In genomic region chr3:77091809-77092208, GRCh38 we compare ENCODE assay signal across 1 cellular context.
TF ChIP-seq lines count a peak whose summit lies in the region.

No MANE protein-coding gene starts in this region.

TF ChIP-seq in HEK293, 187 proteins besides CTCF, POLR2A, EP300 and RAD21 (continued from another document):
- TF ChIP-seq REST (tag by site-specific recombination; IDR thresholded peaks at IDR 0.05) (peak; percentile 45; the same call in 1 of the 2 replicates), ZNF140 (tag by site-specific recombination; IDR thresholded peaks at IDR 0.05) (peak; percentile 46; the same call in 1 of the 2 replicates), ZNF426 (tag by site-specific recombination; IDR thresholded peaks at IDR 0.05) (peak; percentile 81), ZNF654 (tag by site-specific recombination; IDR thresholded peaks at IDR 0.05; ENCODE audit: low read depth) (peak; percentile 34), BCL11B (tag by site-specific recombination; IDR thresholded peaks at IDR 0.05; ENCODE audit: low read depth) (no peak), ZNF16 (tag by site-specific recombination; IDR thresholded peaks at IDR 0.05; ENCODE audit: low read depth) (no peak), ZEB2 (tag by site-specific recombination; IDR thresholded peaks at IDR 0.05) (no peak), TCF7L2 (IDR thresholded peaks at IDR 0.05; ENCODE audit: borderline replicate concordance, low read depth, low read length) (no peak), ZNF121 (tag by site-specific recombination; IDR thresholded peaks at IDR 0.05) (no peak), KLF16 (tag by site-specific recombination; IDR thresholded peaks at IDR 0.05) (no peak), ZNF433 (tag by site-specific recombination; IDR thresholded peaks at IDR 0.05; ENCODE audit: low read depth) (0 out of 2 replicates have a peak, but pooled peaks have one; percentile 9), ZFP41 (tag by site-specific recombination; IDR thresholded peaks at IDR 0.05; ENCODE audit: borderline replicate concordance) (no peak), ZBTB8A (tag by site-specific recombination; IDR thresholded peaks at IDR 0.05) (peak; percentile 59), ZNF776 (tag by site-specific recombination; IDR thresholded peaks at IDR 0.05; ENCODE audit: borderline replicate concordance) (no peak), IKZF3 (tag by site-specific recombination; IDR thresholded peaks at IDR 0.05) (no peak), ZXDB (tag by site-specific recombination; IDR thresholded peaks at IDR 0.05) (peak; percentile 44; the same call in 1 of the 2 replicates), ATF2 (tag by site-specific recombination; IDR thresholded peaks at IDR 0.05; ENCODE audit: low read depth) (no peak), ZNF645 (tag by site-specific recombination; IDR thresholded peaks at IDR 0.05) (no peak), ZNF133 (tag by site-specific recombination; IDR thresholded peaks at IDR 0.05) (no peak), ZNF530 (tag by site-specific recombination; IDR thresholded peaks at IDR 0.05; ENCODE audit: low read depth) (no peak), ZNF398 (tag by site-specific recombination; IDR thresholded peaks at IDR 0.05) (no peak), ZNF10 (tag by site-specific recombination; IDR thresholded peaks at IDR 0.05) (no peak), ZNF202 (tag by site-specific recombination; IDR thresholded peaks at IDR 0.05; ENCODE audit: borderline replicate concordance) (peak; percentile 53; the same call in 1 of the 2 replicates), ZNF404 (tag by site-specific recombination; IDR thresholded peaks at IDR 0.05) (0 out of 2 replicates have a peak, but pooled peaks have one; percentile 12), AEBP2 (tag by site-specific recombination; IDR thresholded peaks at IDR 0.05; ENCODE audit: borderline replicate concordance) (no peak), ZNF341 (tag by site-specific recombination; IDR thresholded peaks at IDR 0.05; ENCODE audit: low read depth) (no peak), ZNF510 (tag by site-specific recombination; IDR thresholded peaks at IDR 0.05; ENCODE audit: insufficient replicate concordance) (peak; percentile 64), ZNF660 (tag by site-specific recombination; IDR thresholded peaks at IDR 0.05) (no peak), ZNF558 (tag by site-specific recombination; IDR thresholded peaks at IDR 0.05) (0 out of 2 replicates have a peak, but pooled peaks have one; percentile 22), ZBTB7A (tag by site-specific recombination; IDR thresholded peaks at IDR 0.05; ENCODE audit: low read depth) (no peak), YY1 (tag by site-specific recombination; IDR thresholded peaks at IDR 0.05) (no peak), EGR2 (tag by site-specific recombination; IDR thresholded peaks at IDR 0.05; ENCODE audit: low read depth) (no peak), RBAK (tag by site-specific recombination; IDR thresholded peaks at IDR 0.05) (no peak), ZNF623 (tag by site-specific recombination; IDR thresholded peaks at IDR 0.05) (peak; percentile 56), OSR2 (tag by site-specific recombination; IDR thresholded peaks at IDR 0.05) (no peak; the same call in 1 of the 2 replicates), ZNF473 (tag by site-specific recombination; IDR thresholded peaks at IDR 0.05) (no peak)
- TF ChIP-seq, protein P1, sequence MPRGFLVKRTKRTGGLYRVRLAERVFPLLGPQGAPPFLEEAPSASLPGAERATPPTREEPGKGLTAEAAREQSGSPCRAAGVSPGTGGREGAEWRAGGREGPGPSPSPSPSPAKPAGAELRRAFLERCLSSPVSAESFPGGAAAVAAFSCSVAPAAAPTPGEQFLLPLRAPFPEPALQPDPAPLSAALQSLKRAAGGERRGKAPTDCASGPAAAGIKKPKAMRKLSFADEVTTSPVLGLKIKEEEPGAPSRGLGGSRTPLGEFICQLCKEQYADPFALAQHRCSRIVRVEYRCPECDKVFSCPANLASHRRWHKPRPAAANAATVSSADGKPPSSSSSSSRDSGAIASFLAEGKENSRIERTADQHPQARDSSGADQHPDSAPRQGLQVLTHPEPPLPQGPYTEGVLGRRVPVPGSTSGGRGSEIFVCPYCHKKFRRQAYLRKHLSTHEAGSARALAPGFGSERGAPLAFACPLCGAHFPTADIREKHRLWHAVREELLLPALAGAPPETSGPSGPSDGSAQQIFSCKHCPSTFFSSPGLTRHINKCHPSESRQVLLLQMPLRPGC (tag by site-specific recombination; IDR thresholded peaks at IDR 0.05), result no peak
- TF ChIP-seq, protein P2, sequence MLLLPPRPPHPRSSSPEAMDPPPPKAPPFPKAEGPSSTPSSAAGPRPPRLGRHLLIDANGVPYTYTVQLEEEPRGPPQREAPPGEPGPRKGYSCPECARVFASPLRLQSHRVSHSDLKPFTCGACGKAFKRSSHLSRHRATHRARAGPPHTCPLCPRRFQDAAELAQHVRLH (tag by site-specific recombination; IDR thresholded peaks at IDR 0.05), result 0 out of 2 replicates have a peak, but pooled peaks have one; percentile 26
- TF ChIP-seq, protein P3, sequence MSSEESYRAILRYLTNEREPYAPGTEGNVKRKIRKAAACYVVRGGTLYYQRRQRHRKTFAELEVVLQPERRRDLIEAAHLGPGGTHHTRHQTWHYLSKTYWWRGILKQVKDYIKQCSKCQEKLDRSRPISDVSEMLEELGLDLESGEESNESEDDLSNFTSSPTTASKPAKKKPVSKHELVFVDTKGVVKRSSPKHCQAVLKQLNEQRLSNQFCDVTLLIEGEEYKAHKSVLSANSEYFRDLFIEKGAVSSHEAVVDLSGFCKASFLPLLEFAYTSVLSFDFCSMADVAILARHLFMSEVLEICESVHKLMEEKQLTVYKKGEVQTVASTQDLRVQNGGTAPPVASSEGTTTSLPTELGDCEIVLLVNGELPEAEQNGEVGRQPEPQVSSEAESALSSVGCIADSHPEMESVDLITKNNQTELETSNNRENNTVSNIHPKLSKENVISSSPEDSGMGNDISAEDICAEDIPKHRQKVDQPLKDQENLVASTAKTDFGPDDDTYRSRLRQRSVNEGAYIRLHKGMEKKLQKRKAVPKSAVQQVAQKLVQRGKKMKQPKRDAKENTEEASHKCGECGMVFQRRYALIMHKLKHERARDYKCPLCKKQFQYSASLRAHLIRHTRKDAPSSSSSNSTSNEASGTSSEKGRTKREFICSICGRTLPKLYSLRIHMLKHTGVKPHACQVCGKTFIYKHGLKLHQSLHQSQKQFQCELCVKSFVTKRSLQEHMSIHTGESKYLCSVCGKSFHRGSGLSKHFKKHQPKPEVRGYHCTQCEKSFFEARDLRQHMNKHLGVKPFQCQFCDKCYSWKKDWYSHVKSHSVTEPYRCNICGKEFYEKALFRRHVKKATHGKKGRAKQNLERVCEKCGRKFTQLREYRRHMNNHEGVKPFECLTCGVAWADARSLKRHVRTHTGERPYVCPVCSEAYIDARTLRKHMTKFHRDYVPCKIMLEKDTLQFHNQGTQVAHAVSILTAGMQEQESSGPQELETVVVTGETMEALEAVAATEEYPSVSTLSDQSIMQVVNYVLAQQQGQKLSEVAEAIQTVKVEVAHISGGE (tag by site-specific recombination; conservative IDR thresholded peaks at IDR 0.05; ENCODE audit: low read depth), result peak; percentile 66
- TF ChIP-seq, protein P4, sequence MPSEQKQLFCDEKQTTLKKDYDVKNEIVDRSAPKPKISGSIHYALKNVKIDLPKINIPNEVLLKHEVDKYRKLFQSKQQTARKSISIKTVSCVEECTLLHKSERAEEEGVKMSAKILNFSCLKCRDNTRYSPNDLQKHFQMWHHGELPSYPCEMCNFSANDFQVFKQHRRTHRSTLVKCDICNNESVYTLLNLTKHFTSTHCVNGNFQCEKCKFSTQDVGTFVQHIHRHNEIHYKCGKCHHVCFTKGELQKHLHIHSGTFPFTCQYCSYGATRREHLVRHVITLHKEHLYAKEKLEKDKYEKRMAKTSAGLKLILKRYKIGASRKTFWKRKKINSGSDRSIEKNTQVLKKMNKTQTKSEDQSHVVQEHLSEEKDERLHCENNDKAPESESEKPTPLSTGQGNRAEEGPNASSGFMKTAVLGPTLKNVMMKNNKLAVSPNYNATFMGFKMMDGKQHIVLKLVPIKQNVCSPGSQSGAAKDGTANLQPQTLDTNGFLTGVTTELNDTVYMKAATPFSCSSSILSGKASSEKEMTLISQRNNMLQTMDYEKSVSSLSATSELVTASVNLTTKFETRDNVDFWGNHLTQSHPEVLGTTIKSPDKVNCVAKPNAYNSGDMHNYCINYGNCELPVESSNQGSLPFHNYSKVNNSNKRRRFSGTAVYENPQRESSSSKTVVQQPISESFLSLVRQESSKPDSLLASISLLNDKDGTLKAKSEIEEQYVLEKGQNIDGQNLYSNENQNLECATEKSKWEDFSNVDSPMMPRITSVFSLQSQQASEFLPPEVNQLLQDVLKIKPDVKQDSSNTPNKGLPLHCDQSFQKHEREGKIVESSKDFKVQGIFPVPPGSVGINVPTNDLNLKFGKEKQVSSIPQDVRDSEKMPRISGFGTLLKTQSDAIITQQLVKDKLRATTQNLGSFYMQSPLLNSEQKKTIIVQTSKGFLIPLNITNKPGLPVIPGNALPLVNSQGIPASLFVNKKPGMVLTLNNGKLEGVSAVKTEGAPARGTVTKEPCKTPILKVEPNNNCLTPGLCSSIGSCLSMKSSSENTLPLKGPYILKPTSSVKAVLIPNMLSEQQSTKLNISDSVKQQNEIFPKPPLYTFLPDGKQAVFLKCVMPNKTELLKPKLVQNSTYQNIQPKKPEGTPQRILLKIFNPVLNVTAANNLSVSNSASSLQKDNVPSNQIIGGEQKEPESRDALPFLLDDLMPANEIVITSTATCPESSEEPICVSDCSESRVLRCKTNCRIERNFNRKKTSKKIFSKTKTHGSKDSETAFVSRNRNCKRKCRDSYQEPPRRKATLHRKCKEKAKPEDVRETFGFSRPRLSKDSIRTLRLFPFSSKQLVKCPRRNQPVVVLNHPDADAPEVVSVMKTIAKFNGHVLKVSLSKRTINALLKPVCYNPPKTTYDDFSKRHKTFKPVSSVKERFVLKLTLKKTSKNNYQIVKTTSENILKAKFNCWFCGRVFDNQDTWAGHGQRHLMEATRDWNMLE (tag by site-specific recombination; conservative IDR thresholded peaks at IDR 0.05; ENCODE audit: low read depth), result peak; percentile 86
